In the genomic region with DNA sequence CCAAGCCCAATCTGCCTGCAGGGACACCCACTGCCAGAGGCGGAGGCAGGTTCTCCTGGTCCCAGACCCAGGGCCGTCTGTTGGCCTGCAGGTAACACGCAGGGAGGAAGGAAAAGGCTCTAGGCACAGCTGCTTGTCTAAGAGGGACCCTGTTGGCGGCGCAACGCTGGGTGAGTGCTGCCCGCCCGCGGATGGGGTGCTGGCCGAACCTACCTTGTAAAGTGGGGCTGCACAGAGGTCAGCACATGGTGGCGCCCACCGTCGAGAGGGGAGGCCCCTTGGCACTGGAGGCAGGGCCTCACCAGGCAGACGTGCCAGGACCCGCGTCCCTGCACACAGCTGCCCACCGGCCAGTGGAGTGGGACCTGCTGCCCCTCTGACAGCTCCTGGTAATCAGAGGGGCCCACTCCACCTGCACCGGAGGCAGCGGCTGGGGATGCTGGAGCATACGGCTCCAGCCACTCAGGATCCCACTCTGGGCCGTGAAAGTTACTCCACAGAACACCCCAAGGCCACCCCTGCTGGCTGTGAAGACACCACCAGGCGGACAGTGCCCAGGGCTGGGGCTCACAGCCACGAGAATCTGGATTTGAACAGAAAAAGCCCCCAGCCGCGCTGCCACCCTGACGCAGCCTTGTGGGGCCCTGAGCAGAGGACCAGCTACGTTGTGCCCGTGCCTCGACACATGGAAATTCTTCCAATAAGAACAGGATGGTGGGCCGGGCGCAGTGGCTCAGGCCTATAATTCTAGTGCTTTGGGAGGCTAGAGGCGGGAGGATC, we compare ENCODE assay signal across 2 cellular contexts.
TF ChIP-seq lines count a peak whose summit lies in the region.

No MANE protein-coding gene starts in this region.

TF ChIP-seq in H1, 55 proteins besides CTCF, POLR2A, EP300 and RAD21:
- TF ChIP-seq GABPA (IDR thresholded peaks at IDR 0.05; ENCODE audit: borderline replicate concordance, insufficient read depth, low read length), result no peak
- no peak for TF ChIP-seq CTBP2 (IDR thresholded peaks at IDR 0.05; ENCODE audit: borderline replicate concordance, insufficient read depth, insufficient read length, low read length)
- TF ChIP-seq, protein P1, sequence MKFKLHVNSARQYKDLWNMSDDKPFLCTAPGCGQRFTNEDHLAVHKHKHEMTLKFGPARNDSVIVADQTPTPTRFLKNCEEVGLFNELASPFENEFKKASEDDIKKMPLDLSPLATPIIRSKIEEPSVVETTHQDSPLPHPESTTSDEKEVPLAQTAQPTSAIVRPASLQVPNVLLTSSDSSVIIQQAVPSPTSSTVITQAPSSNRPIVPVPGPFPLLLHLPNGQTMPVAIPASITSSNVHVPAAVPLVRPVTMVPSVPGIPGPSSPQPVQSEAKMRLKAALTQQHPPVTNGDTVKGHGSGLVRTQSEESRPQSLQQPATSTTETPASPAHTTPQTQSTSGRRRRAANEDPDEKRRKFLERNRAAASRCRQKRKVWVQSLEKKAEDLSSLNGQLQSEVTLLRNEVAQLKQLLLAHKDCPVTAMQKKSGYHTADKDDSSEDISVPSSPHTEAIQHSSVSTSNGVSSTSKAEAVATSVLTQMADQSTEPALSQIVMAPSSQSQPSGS (IDR thresholded peaks at IDR 0.05; ENCODE audit: low read length), result no peak
- no peak for TF ChIP-seq RNF2 (IDR thresholded peaks at IDR 0.05; ENCODE audit: borderline replicate concordance, low read depth, low read length, missing control alignments, poor library complexity, severe bottlenecking)
- TF ChIP-seq, protein P2, sequence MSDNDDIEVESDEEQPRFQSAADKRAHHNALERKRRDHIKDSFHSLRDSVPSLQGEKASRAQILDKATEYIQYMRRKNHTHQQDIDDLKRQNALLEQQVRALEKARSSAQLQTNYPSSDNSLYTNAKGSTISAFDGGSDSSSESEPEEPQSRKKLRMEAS (IDR thresholded peaks at IDR 0.05), result no peak
- TF ChIP-seq, protein P3, sequence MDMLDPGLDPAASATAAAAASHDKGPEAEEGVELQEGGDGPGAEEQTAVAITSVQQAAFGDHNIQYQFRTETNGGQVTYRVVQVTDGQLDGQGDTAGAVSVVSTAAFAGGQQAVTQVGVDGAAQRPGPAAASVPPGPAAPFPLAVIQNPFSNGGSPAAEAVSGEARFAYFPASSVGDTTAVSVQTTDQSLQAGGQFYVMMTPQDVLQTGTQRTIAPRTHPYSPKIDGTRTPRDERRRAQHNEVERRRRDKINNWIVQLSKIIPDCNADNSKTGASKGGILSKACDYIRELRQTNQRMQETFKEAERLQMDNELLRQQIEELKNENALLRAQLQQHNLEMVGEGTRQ (IDR thresholded peaks at IDR 0.05; ENCODE audit: low read length), result no peak
- no peak for TF ChIP-seq ZNF274 (IDR thresholded peaks at IDR 0.05; ENCODE audit: borderline replicate concordance, extremely low read depth, low read length)
- no peak for TF ChIP-seq NRF1 (IDR thresholded peaks at IDR 0.05; ENCODE audit: low read depth, low read length)
- no peak for TF ChIP-seq EZH2 (IDR thresholded peaks at IDR 0.05; ENCODE audit: low read depth, low read length, severe bottlenecking)
- no peak for TF ChIP-seq CREB1 (IDR thresholded peaks at IDR 0.05)
- TF ChIP-seq RFX5 (IDR thresholded peaks at IDR 0.05; ENCODE audit: borderline replicate concordance, low read depth, low read length), result no peak
- no peak for TF ChIP-seq KDM4A (IDR thresholded peaks at IDR 0.05; ENCODE audit: low read depth, low read length, severe bottlenecking)
- no peak for TF ChIP-seq SIN3A (conservative IDR thresholded peaks at IDR 0.05 in 1 of 2, IDR thresholded peaks at IDR 0.05 in 1 of 2; ENCODE audit: low read depth in 1 of 2, low read length in 2 of 2)

TF ChIP-seq in HepG2, 621 proteins besides CTCF, POLR2A, EP300 and RAD21:
- no peak for TF ChIP-seq NFE2 (CRISPR knock-in tag; IDR thresholded peaks at IDR 0.05)
- peak; percentile 33 for TF ChIP-seq AGO2 (optimal IDR thresholded peaks at IDR 0.05; ENCODE audit: low read depth, low read length)
- TF ChIP-seq ZFP36L2 (CRISPR knock-in tag; IDR thresholded peaks at IDR 0.05), result no peak
